27 cellular contexts compared by ENCODE assay signal in the genomic region with DNA sequence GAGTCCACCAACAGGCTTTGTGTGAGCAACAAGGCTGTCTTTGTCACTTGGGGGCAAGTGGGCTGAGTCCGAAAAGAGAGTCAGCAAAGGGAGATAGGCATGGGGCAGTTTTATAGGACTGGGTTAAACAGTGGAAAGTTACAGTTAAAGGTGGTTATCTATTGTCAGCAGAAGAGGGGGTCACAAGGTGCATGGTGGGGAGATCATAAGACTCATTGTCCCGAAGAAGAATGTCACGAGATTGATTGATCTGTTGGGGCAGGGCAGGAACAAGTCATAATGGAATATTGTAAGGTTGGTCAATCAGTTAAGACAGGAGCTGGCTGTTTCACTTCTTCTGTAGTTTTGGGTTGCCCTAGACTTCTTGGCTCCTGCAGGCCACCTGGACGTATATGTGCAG.
"Had no signal": no experiment of that assay in that cellular context is flagged by ENCODE, and none has a peak within 500 bp of the region (broad histone marks: within the 10 kb centered on the region; RNA-seq: fewer than 3 reads in every experiment).

No MANE protein-coding gene starts in this region.

- H3K4me3 Mint-ChIP-seq: effector memory CD8-positive, alpha-beta T cell; mesothelial cell of epicardium; naive thymus-derived CD4-positive, alpha-beta T cell; nephron; stimulated activated effector memory CD8-positive, alpha-beta T cell treated with anti-CD3 and anti-CD28 coated beads, Interleukin-12 subunit alpha, Interleukin-12 subunit beta, amount 100 ng/mL, for 72 hours had no signal

- H3K9me3 Mint-ChIP-seq: effector memory CD8-positive, alpha-beta T cell had no signal

- H3K4me1 ChIP-seq: gastrocnemius medialis, left lung, pancreas, sigmoid colon, testis, tibial artery, upper lobe of right lung, uterus had no signal

- H3K27me3 Mint-ChIP-seq: naive thymus-derived CD4-positive, alpha-beta T cell had no signal

- ATAC-seq: effector memory CD8-positive, alpha-beta T cell; esophagus mucosa; gastrocnemius medialis; left cardiac atrium; left lung; mucosa of descending colon; naive thymus-derived CD4-positive, alpha-beta T cell; pancreas; stimulated activated effector memory CD8-positive, alpha-beta T cell treated with anti-CD3 and anti-CD28 coated beads, Interleukin-12 subunit alpha, Interleukin-12 subunit beta, amount 100 ng/mL, for 72 hours; stimulated activated naive CD8-positive, alpha-beta T cell treated with anti-CD3 and anti-CD28 coated beads, Interleukin-15, Interleukin-2, amounts not matched to agents 100 U/mL and 50 U/mL, for 24 hours; upper lobe of right lung had no signal

- H3K27me3 ChIP-seq: gastrocnemius medialis, left lung, pancreas, sigmoid colon, testis, tibial artery, upper lobe of right lung, uterus had no signal

- H3K4me1 Mint-ChIP-seq: naive thymus-derived CD4-positive, alpha-beta T cell; nephron had no signal

- H3K27ac ChIP-seq: gastrocnemius medialis, left lung, neutrophil, pancreas, sigmoid colon, testis, tibial artery, upper lobe of right lung, uterus had no signal

- H3K27ac Mint-ChIP-seq: effector memory CD8-positive, alpha-beta T cell; mesothelial cell of epicardium; naive thymus-derived CD4-positive, alpha-beta T cell; nephron; stimulated activated effector memory CD8-positive, alpha-beta T cell treated with anti-CD3 and anti-CD28 coated beads, Interleukin-12 subunit alpha, Interleukin-12 subunit beta, amount 100 ng/mL, for 72 hours had no signal

- H3K4me3 ChIP-seq: gastrocnemius medialis, left lung, mucosa of descending colon, pancreas, sigmoid colon, testis, tibial artery, upper lobe of right lung, uterus had no signal

- H3K9me3 ChIP-seq: gastrocnemius medialis, left lung, mucosa of descending colon, neutrophil, pancreas, sigmoid colon, testis, tibial artery, upper lobe of right lung, uterus had no signal

- H3K36me3 Mint-ChIP-seq: mesothelial cell of epicardium; stimulated activated effector memory CD8-positive, alpha-beta T cell treated with anti-CD3 and anti-CD28 coated beads, Interleukin-12 subunit alpha, Interleukin-12 subunit beta, amount 100 ng/mL, for 72 hours had no signal

- DNase-seq: cerebellar nuclear complex; cortex of kidney; effector memory CD8-positive, alpha-beta T cell; foreskin fibroblast; gastrocnemius medialis; head of caudate nucleus; left cardiac atrium; left lung; mesenchymal stem cell; mucosa of descending colon; naive thymus-derived CD4-positive, alpha-beta T cell; pancreas; retina; sigmoid colon; stimulated activated CD4-positive, alpha-beta T cell treated with anti-CD3 and anti-CD28 coated beads, Interleukin-2, amount 100 ng/mL, for 24 hours; stimulated activated CD4-positive, alpha-beta T cell treated with anti-CD3 and anti-CD28 coated beads, Interleukin-4, amount 100 ng/mL, for 24 hours; stimulated activated naive CD8-positive, alpha-beta T cell treated with anti-CD3 and anti-CD28 coated beads, Interleukin-15, Interleukin-2, amounts not matched to agents 100 U/mL and 50 U/mL, for 24 hours; substantia nigra; testis; tibial artery; upper lobe of right lung; uterus had no signal
